10 cellular contexts compared by ENCODE assay signal in genomic region chr11:59063996-59064727, GRCh38. TPM values are rescaled to one million over a fixed set of nuclear protein-coding genes. Genes with fewer than 3 reads are reported as not detected.
DNase-seq lines count a peak whose midpoint lies in the region; ATAC-seq, FAIRE-seq and TF ChIP-seq lines count a peak whose summit lies in the region.
"Not testable (repeated sequence)": the region's sequence is repeated elsewhere in the genome, so short reads cannot be mapped to it uniquely, and the experiment has no call there.
"Had no signal": no experiment of that assay in that cellular context is flagged by ENCODE, and none has a peak within 500 bp of the region (broad histone marks: within the 10 kb centered on the region; RNA-seq: fewer than 3 reads in every experiment).

No MANE protein-coding gene starts in this region.

- TF ChIP-seq POLR2A in GM12891 (IDR thresholded peaks at IDR 0.05; ENCODE audit: low read depth, low read length), result not testable (repeated sequence)

- peak; percentile 87 for FAIRE-seq in GM12891 (lab: Jason Lieb, UNC)

- peaks cover 39% of the 10 kb centered on the region for H3K27me3 Mint-ChIP-seq in activated CD4-positive, alpha-beta T cell treated with anti-CD3 and anti-CD28 coated beads for 36 hours
- not testable (repeated sequence) for H3K27me3 Mint-ChIP-seq in stimulated activated naive B cell treated with anti-CD40 and anti-IgM and Interleukin-4, amounts not matched to agents 10 μg/mL and 1 μg/mL and 100 μg/mL, for 72 hours

- not testable (repeated sequence) for DNase-seq in GM12891 (ENCODE audit: insufficient read length, low spot score); activated CD4-positive, alpha-beta T cell treated with anti-CD3 and anti-CD28 coated beads for 36 hours; stimulated activated naive B cell treated with anti-CD40 and anti-IgM and Interleukin-4, amounts not matched to agents 10 μg/mL and 1 μg/mL and 100 μg/mL, for 72 hours

- not testable (repeated sequence) for H3K4me3 Mint-ChIP-seq in activated CD4-positive, alpha-beta T cell treated with anti-CD3 and anti-CD28 coated beads for 36 hours; stimulated activated naive B cell treated with anti-CD40 and anti-IgM and Interleukin-4, amounts not matched to agents 10 μg/mL and 1 μg/mL and 100 μg/mL, for 72 hours

- CTCF ChIA-PET in activated CD4-positive, alpha-beta T cell treated with anti-CD3 and anti-CD28 coated beads for 36 hours (lab: Charles Lee), result interaction anchor here (0.6 to 1.1 kb wide), 2 partner anchors 71 to 494 kb away, joined by 3 to 5 read pairs; no protein-coding TSS in a partner anchor

- ATAC-seq in GM18873 (IDR thresholded peaks at IDR 0.05; ENCODE audit: low FRiP score, unreplicated experiment) (peak; percentile 81), GM19455 (IDR thresholded peaks at IDR 0.05; ENCODE audit: unreplicated experiment) (peak; percentile 75), GM21717 (IDR thresholded peaks at IDR 0.05; ENCODE audit: unreplicated experiment) (peak; percentile 78), HG02885 (IDR thresholded peaks at IDR 0.05; ENCODE audit: poor library complexity, unreplicated experiment) (peak; percentile 92), HG03442 (IDR thresholded peaks at IDR 0.05; ENCODE audit: unreplicated experiment) (peak; percentile 81)
- peak; percentile 60 for ATAC-seq in activated CD4-positive, alpha-beta T cell treated with anti-CD3 and anti-CD28 coated beads for 36 hours
- peak; percentile 44 to 67 for ATAC-seq in stimulated activated naive B cell treated with anti-CD40 and anti-IgM and Interleukin-4, amounts not matched to agents 10 μg/mL and 1 μg/mL and 100 μg/mL, for 72 hours (replicated peaks)

- POLR2A ChIA-PET in activated CD4-positive, alpha-beta T cell treated with anti-CD3 and anti-CD28 coated beads for 36 hours (lab: Charles Lee), result not testable (repeated sequence)

- not testable (repeated sequence) for H3K27ac Mint-ChIP-seq in activated CD4-positive, alpha-beta T cell treated with anti-CD3 and anti-CD28 coated beads for 36 hours
- H3K27ac Mint-ChIP-seq in stimulated activated naive B cell treated with anti-CD40 and anti-IgM and Interleukin-4, amounts not matched to agents 10 μg/mL and 1 μg/mL and 100 μg/mL, for 72 hours, result peak overlapping the region; percentile 37

- not testable (repeated sequence) for H3K4me1 Mint-ChIP-seq in activated CD4-positive, alpha-beta T cell treated with anti-CD3 and anti-CD28 coated beads for 36 hours
- peaks cover 19 to 46% of the 10 kb centered on the region in 2 donors for H3K4me1 Mint-ChIP-seq in stimulated activated naive B cell treated with anti-CD40 and anti-IgM and Interleukin-4, amounts not matched to agents 10 μg/mL and 1 μg/mL and 100 μg/mL, for 72 hours

- H3K9me3 Mint-ChIP-seq in activated CD4-positive, alpha-beta T cell treated with anti-CD3 and anti-CD28 coated beads for 36 hours (ENCODE audit: low read depth); stimulated activated naive B cell treated with anti-CD40 and anti-IgM and Interleukin-4, amounts not matched to agents 10 μg/mL and 1 μg/mL and 100 μg/mL, for 72 hours: not testable (repeated sequence)

- H3K36me3 Mint-ChIP-seq in activated CD4-positive, alpha-beta T cell treated with anti-CD3 and anti-CD28 coated beads for 36 hours (ENCODE audit: low read depth); stimulated activated naive B cell treated with anti-CD40 and anti-IgM and Interleukin-4, amounts not matched to agents 10 μg/mL and 1 μg/mL and 100 μg/mL, for 72 hours: not testable (repeated sequence)

- intact Hi-C loops in activated CD4-positive, alpha-beta T cell treated with anti-CD3 and anti-CD28 coated beads for 36 hours (cut with DNase I, micrococcal nuclease), result not testable (repeated sequence)

RNA-seq across cellular contexts. Expression of gene GLYATL1B, which starts 21.9 kb away (rescaled TPM):
- 0.37 TPM for polyA plus RNA-seq in GM12891 (2012; ENCODE audit: low read depth, missing spikeins)
- not detected for total RNA-seq in activated CD4-positive, alpha-beta T cell treated with anti-CD3 and anti-CD28 coated beads for 36 hours
- total RNA-seq: NCI-H460, Right ventricle myocardium superior had no signal

RNA-seq across cellular contexts. Expression of gene FAM111B, which starts 42.9 kb away (rescaled TPM):
- 24.7 TPM for polyA plus RNA-seq in GM12891 (2012; ENCODE audit: low read depth, missing spikeins)
- total RNA-seq in activated CD4-positive, alpha-beta T cell treated with anti-CD3 and anti-CD28 coated beads for 36 hours, result 10 to 100 TPM; 32.3 to 38.9 TPM
